In genomic region chr4:139300431-139301142, GRCh38 we compare ENCODE assay signal across 8 cellular contexts. TPM values are rescaled to one million over a fixed set of nuclear protein-coding genes. Genes with fewer than 3 reads are reported as not detected.
A peak's percentile ranks its signal among the peaks of the same experiment; 100 is the strongest.
DNase-seq lines count a peak whose midpoint lies in the region; ATAC-seq and TF ChIP-seq lines count a peak whose summit lies in the region.

No MANE protein-coding gene starts in this region.

- H3K27me3 Mint-ChIP-seq in activated CD4-positive, alpha-beta memory T cell treated with anti-CD3 and anti-CD28 coated beads for 36 hours, result no peaks in the 10 kb centered on the region
- H3K27me3 Mint-ChIP-seq in osteocyte (ENCODE audit: unreplicated experiment), result no peaks in the 10 kb centered on the region

- H3K4me3 Mint-ChIP-seq in activated CD4-positive, alpha-beta memory T cell treated with anti-CD3 and anti-CD28 coated beads for 36 hours, result peak overlapping the region; percentile 100
- H3K4me3 Mint-ChIP-seq in osteocyte (ENCODE audit: unreplicated experiment), result peak overlapping the region; percentile 100

- peaks cover 4% of the 10 kb centered on the region; the same call in 1 of the 2 replicates for H3K9me3 ChIP-seq in HUES6 (ENCODE audit: control insufficient read depth, insufficient read depth, low read depth, low read length)

- peak overlapping the region; percentile 88 for H3K4me3 ChIP-seq in HUES6 (ENCODE audit: low read depth, low read length)

- peaks cover 13% of the 10 kb centered on the region for H3K4me1 ChIP-seq in HUES6 (ENCODE audit: control insufficient read depth, insufficient read depth, low read length)

- no peak for TF ChIP-seq CTCF in osteocyte (IDR thresholded peaks at IDR 0.05)

- H3K36me3 ChIP-seq in HUES6 (ENCODE audit: control insufficient read depth, insufficient read depth, low read length), result peaks cover 21% of the 10 kb centered on the region

- peaks cover 53% of the 10 kb centered on the region for H3K4me1 Mint-ChIP-seq in activated CD4-positive, alpha-beta memory T cell treated with anti-CD3 and anti-CD28 coated beads for 36 hours (ENCODE audit: low read depth)
- H3K4me1 Mint-ChIP-seq in osteocyte (ENCODE audit: unreplicated experiment), result peaks cover 38% of the 10 kb centered on the region

- DNase-seq in Daoy (ENCODE audit: low read depth) (peak; percentile 36), foreskin melanocyte (peak; percentile 37), osteocyte (ENCODE audit: extremely low spot score, unreplicated experiment) (peak; percentile 19), middle frontal gyrus (ENCODE audit: extremely low spot score, low spot score) (no peak)
- DNase-seq in activated CD4-positive, alpha-beta memory T cell treated with anti-CD3 and anti-CD28 coated beads for 36 hours, result peak; percentile 43

- peaks cover 24% of the 10 kb centered on the region for H3K36me3 Mint-ChIP-seq in activated CD4-positive, alpha-beta memory T cell treated with anti-CD3 and anti-CD28 coated beads for 36 hours
- peaks cover 3% of the 10 kb centered on the region for H3K36me3 Mint-ChIP-seq in osteocyte (ENCODE audit: unreplicated experiment)

- ATAC-seq in GM21390 (IDR thresholded peaks at IDR 0.05; ENCODE audit: unreplicated experiment) (peak; percentile 9), GM18519 (IDR thresholded peaks at IDR 0.05; ENCODE audit: low FRiP score, unreplicated experiment) (no peak)

- POLR2A ChIA-PET in activated CD4-positive, alpha-beta memory T cell treated with anti-CD3 and anti-CD28 coated beads for 36 hours (lab: Charles Lee), result interaction anchor here (0.9 to 3.3 kb wide), 12 partner anchors 8 to 286 kb away, joined by 3 to 19 read pairs (median 7); partner anchors contain the start of genes ELF2, MGARP, NOCT and SETD7

- H3K27ac ChIP-seq in HUES6 (ENCODE audit: low read depth, low read length), result peak overlapping the region; percentile 67; the same call in 1 of the 2 replicates

- peak overlapping the region; percentile 100 for H3K27ac Mint-ChIP-seq in activated CD4-positive, alpha-beta memory T cell treated with anti-CD3 and anti-CD28 coated beads for 36 hours
- peak overlapping the region; percentile 99 for H3K27ac Mint-ChIP-seq in osteocyte (ENCODE audit: unreplicated experiment)

- intact Hi-C loops in activated CD4-positive, alpha-beta memory T cell treated with anti-CD3 and anti-CD28 coated beads for 36 hours (cut with micrococcal nuclease), result loop anchor here (1.0 to 5.0 kb wide), 9 partner anchors 34 to 852 kb away; partner anchors contain the start of genes ELF2, MAML3, NOCT and SETD7

- H3K27me3 ChIP-seq in HUES6 (ENCODE audit: control insufficient read depth, insufficient read depth, low read length), result no peaks in the 10 kb centered on the region

- H3K9me3 Mint-ChIP-seq in activated CD4-positive, alpha-beta memory T cell treated with anti-CD3 and anti-CD28 coated beads for 36 hours, result no peaks in the 10 kb centered on the region
- peaks cover 3% of the 10 kb centered on the region for H3K9me3 Mint-ChIP-seq in osteocyte (ENCODE audit: unreplicated experiment)

- H3K9ac ChIP-seq in HUES6 (ENCODE audit: low read length), result peak overlapping the region; percentile 95

- CTCF ChIA-PET in activated CD4-positive, alpha-beta memory T cell treated with anti-CD3 and anti-CD28 coated beads for 36 hours (lab: Charles Lee), result interaction anchor here (0.5 to 2.6 kb wide), 14 partner anchors 31 to 270 kb away, joined by 3 to 12 read pairs (median 4); no protein-coding TSS in a partner anchor

RNA-seq across cellular contexts. Expression of gene NAA15, which starts 0.7 kb away (rescaled TPM):
- total RNA-seq in Daoy (2014; rRNA removed; shearing (Covaris generic)), result 45.1 and 45.3 TPM in 2 replicates
- total RNA-seq in activated CD4-positive, alpha-beta memory T cell treated with anti-CD3 and anti-CD28 coated beads for 36 hours, result 10 to 100 TPM; 91.2 to 95.8 TPM
- total RNA-seq in osteocyte, result 35.1 and 36.8 TPM in 2 replicates

RNA-seq across cellular contexts. Expression of gene NDUFC1, which starts 1.7 kb away (rescaled TPM):
- 32.5 and 33.2 TPM in 2 replicates for total RNA-seq in Daoy (2014; rRNA removed; shearing (Covaris generic))
- total RNA-seq in activated CD4-positive, alpha-beta memory T cell treated with anti-CD3 and anti-CD28 coated beads for 36 hours, result 10 to 100 TPM; 51.2 to 52.4 TPM
- total RNA-seq in osteocyte, result 40.9 and 43.7 TPM in 2 replicates

RNA-seq across cellular contexts. Expression of gene MGARP, which starts 20.6 kb away (rescaled TPM):
- total RNA-seq in Daoy (2014; rRNA removed; shearing (Covaris generic)), result 2.0 TPM in 1 of 2 replicates, not detected in the other
- under 1 TPM in 1 of 2 experiments, not detected in 1; 0.22 TPM for total RNA-seq in activated CD4-positive, alpha-beta memory T cell treated with anti-CD3 and anti-CD28 coated beads for 36 hours
- total RNA-seq in osteocyte, result 5.1 and 5.2 TPM in 2 replicates
